8 cellular contexts compared by ENCODE assay signal in genomic region chr1:112390775-112391602, GRCh38.
A peak's percentile ranks its signal among the peaks of the same experiment; 100 is the strongest.
DNase-seq lines count a peak whose midpoint lies in the region; TF ChIP-seq lines count a peak whose summit lies in the region.

No MANE protein-coding gene starts in this region.

- no peaks in the 10 kb centered on the region for H3K4me1 ChIP-seq in MM.1S (ENCODE audit: low read length)
- peaks cover 17% of the 10 kb centered on the region for H3K4me1 ChIP-seq in neuron (ENCODE audit: insufficient read depth, low read length)
- peaks cover 24% of the 10 kb centered on the region for H3K4me1 ChIP-seq in stomach smooth muscle (ENCODE audit: control insufficient read depth, insufficient read depth, low read length)

- no peaks in the 10 kb centered on the region for H3K9me3 ChIP-seq in MM.1S (replicated peaks; ENCODE audit: insufficient read depth, low read length)
- no peaks in the 10 kb centered on the region for H3K9me3 ChIP-seq in neuron (ENCODE audit: low read length)
- no peaks in the 10 kb centered on the region for H3K9me3 ChIP-seq in stomach smooth muscle (ENCODE audit: control insufficient read depth in 2 of 2, low read length in 2 of 2)

- H3K27me3 ChIP-seq in MM.1S (replicated peaks; ENCODE audit: insufficient read depth, low read length) (no peaks in the 10 kb centered on the region), neuron (ENCODE audit: insufficient read depth, low read length) (no peaks in the 10 kb centered on the region), stomach smooth muscle (ENCODE audit: control insufficient read depth in 1 of 2, insufficient read depth in 2 of 2, low read length in 2 of 2) (no peaks in the 10 kb centered on the region)

- H3K79me2 ChIP-seq in MM.1S (ENCODE audit: low read length): no peaks in the 10 kb centered on the region

- peak overlapping the region; percentile 43 for H3K4me2 ChIP-seq in MM.1S (ENCODE audit: low read depth, low read length)

- H3F3A ChIP-seq in MM.1S (ENCODE audit: insufficient read depth, low read length): no peaks in the 10 kb centered on the region

- H3K4me3 ChIP-seq in MM.1S (ENCODE audit: low read length): 0 out of 2 replicates have a peak overlapping the region, but pooled peaks have one; percentile 15
- H3K4me3 ChIP-seq in foreskin fibroblast (ENCODE audit: low read depth in 1 of 2, low read length in 2 of 2): peak overlapping the region; percentile 21 to 60
- H3K4me3 ChIP-seq in neuron (ENCODE audit: low read length): peak overlapping the region; percentile 47
- peak overlapping the region; percentile 79 to 82 for H3K4me3 ChIP-seq in stomach smooth muscle (ENCODE audit: low read length in 2 of 2)

- H3K9ac ChIP-seq in MM.1S (ENCODE audit: low read length): no peak overlapping the region
- H3K9ac ChIP-seq in stomach smooth muscle (ENCODE audit: low read length in 2 of 2): peak overlapping the region; percentile 60 to 83

- H3K36me3 ChIP-seq in MM.1S (replicated peaks; ENCODE audit: insufficient read depth, low read length): no peaks in the 10 kb centered on the region
- H3K36me3 ChIP-seq in neuron (ENCODE audit: insufficient read depth, low read length): no peaks in the 10 kb centered on the region
- no peaks in the 10 kb centered on the region for H3K36me3 ChIP-seq in stomach smooth muscle (ENCODE audit: control insufficient read depth in 2 of 2, insufficient read depth in 2 of 2, low read length in 2 of 2)

- TF ChIP-seq CTCF in MM.1S (IDR thresholded peaks at IDR 0.05; ENCODE audit: low read length) (peak; percentile 67), foreskin fibroblast (IDR thresholded peaks at IDR 0.05; ENCODE audit: low read depth, low read length) (peak; percentile 84)

- no peaks in the 10 kb centered on the region for H3K9me2 ChIP-seq in MM.1S (replicated peaks; ENCODE audit: insufficient read depth, low read length)

- peak; percentile 92 for DNase-seq in DMS53 treated with DMSO at 0.1 percent for 48 hours (lab: John Stamatoyannopoulos, UW; ENCODE audit: unreplicated experiment)
- DNase-seq in GOT3 (lab: John Stamatoyannopoulos, UW): peak; percentile 45
- DNase-seq in MM.1S: peak; percentile 68
- peak; percentile 84 for DNase-seq in SHP77 treated with DMSO at 0.1 percent for 48 hours (lab: John Stamatoyannopoulos, UW)
- DNase-seq in activated gamma-delta T cell treated with anti-CD3 and anti-CD28 coated beads, Interleukin-2, amount 50 U/mL, for 16 hours (ENCODE audit: low read depth): peak; percentile 65
- peak; percentile 87 to 96 for DNase-seq in foreskin fibroblast

- H3K27ac ChIP-seq in MM.1S (ENCODE audit: low read length) (no peak overlapping the region), stomach smooth muscle (ENCODE audit: low read length) (peak overlapping the region; percentile 64)

- H4K20me1 ChIP-seq in MM.1S (ENCODE audit: insufficient read depth, low read length): no peaks in the 10 kb centered on the region

- H2AFZ ChIP-seq in MM.1S (ENCODE audit: low read length) (0 out of 2 replicates have a peak overlapping the region, but pooled peaks have one; percentile 12), neuron (ENCODE audit: low read depth, low read length) (peak overlapping the region; percentile 80)

Comparison
In these comparisons a context has a peak if more than half of its experiments do, and no peak if none do; other contexts are left out.
1. H3K4me3 ChIP-seq: peak in every context shown above with its lines; median percentile 80 in stomach smooth muscle; 47 in neuron; 40 in foreskin fibroblast; 15 in MM.1S.